22 cellular contexts compared by ENCODE assay signal in genomic region chr14:51859136-51859535, GRCh38. TPM values are rescaled to one million over a fixed set of nuclear protein-coding genes. Genes with fewer than 3 reads are reported as not detected.
A peak's percentile ranks its signal among the peaks of the same experiment; 100 is the strongest.
DNase-seq lines count a peak whose midpoint lies in the region; ATAC-seq and TF ChIP-seq lines count a peak whose summit lies in the region.
"Had no signal": no experiment of that assay in that cellular context is flagged by ENCODE, and none has a peak within 500 bp of the region (broad histone marks: within the 10 kb centered on the region; RNA-seq: fewer than 3 reads in every experiment).

No MANE protein-coding gene starts in this region.

- ATAC-seq in CD8-positive, alpha-beta T cell: no peak
- no peak for ATAC-seq in activated T-helper 17 cell treated with anti-CD3 and anti-CD28 coated beads, Interleukin-2, amount 50 U/mL, for 72 hours (replicated peaks)
- ATAC-seq in natural killer cell treated with Interleukin-12 subunit alpha and Interleukin-12 subunit beta and Interleukin-15 and Interleukin-18, amount 100 ng/mL, for 72 hours: no peak
- no peak for ATAC-seq in HG03342 (IDR thresholded peaks at IDR 0.05; ENCODE audit: unreplicated experiment)
- ATAC-seq: GM12878, K562, left colon, mucosa of descending colon had no signal

- no peaks in the 10 kb centered on the region for H3K9me3 Mint-ChIP-seq in T-helper 2 cell treated with Interferon-gamma antibody and Interleukin-4, amounts not matched to agents 5 μg/mL and 100 μg/mL, for 36 hours
- H3K9me3 Mint-ChIP-seq in CD8-positive, alpha-beta T cell: no peaks in the 10 kb centered on the region
- no peaks in the 10 kb centered on the region for H3K9me3 Mint-ChIP-seq in activated T-helper 17 cell treated with anti-CD3 and anti-CD28 coated beads, Interleukin-2, amount 50 U/mL, for 72 hours
- peaks cover 3% of the 10 kb centered on the region for H3K9me3 Mint-ChIP-seq in natural killer cell treated with Interleukin-12 subunit alpha and Interleukin-12 subunit beta and Interleukin-15 and Interleukin-18, amount 100 ng/mL, for 72 hours

- no peaks in the 10 kb centered on the region for H3K27me3 Mint-ChIP-seq in T-helper 2 cell treated with Interferon-gamma antibody and Interleukin-4, amounts not matched to agents 5 μg/mL and 100 μg/mL, for 36 hours (ENCODE audit: low read depth)
- H3K27me3 Mint-ChIP-seq in CD8-positive, alpha-beta T cell (ENCODE audit: low read depth): no peaks in the 10 kb centered on the region
- no peaks in the 10 kb centered on the region for H3K27me3 Mint-ChIP-seq in activated T-helper 17 cell treated with anti-CD3 and anti-CD28 coated beads, Interleukin-2, amount 50 U/mL, for 72 hours
- no peaks in the 10 kb centered on the region for H3K27me3 Mint-ChIP-seq in natural killer cell treated with Interleukin-12 subunit alpha and Interleukin-12 subunit beta and Interleukin-15 and Interleukin-18, amount 100 ng/mL, for 72 hours

- POLR2A ChIA-PET in CD8-positive, alpha-beta T cell (lab: Charles Lee): interaction anchor here (4.7 kb wide), 1 partner anchor 12 kb away, joined by 49 read pairs; no protein-coding TSS in a partner anchor

- H3K9me3 ChIP-seq in CD8-positive, alpha-beta T cell (ENCODE audit: low read length): no peaks in the 10 kb centered on the region
- H3K9me3 ChIP-seq: A549, mucosa of descending colon, stomach had no signal

- CTCF ChIA-PET in CD8-positive, alpha-beta T cell (lab: Charles Lee): interaction anchor here (7.3 kb wide), 1 partner anchor 120 kb away, joined by 40 read pairs; no protein-coding TSS in a partner anchor

- peak overlapping the region; percentile 97 for H3K4me3 Mint-ChIP-seq in T-helper 2 cell treated with Interferon-gamma antibody and Interleukin-4, amounts not matched to agents 5 μg/mL and 100 μg/mL, for 36 hours
- H3K4me3 Mint-ChIP-seq in CD8-positive, alpha-beta T cell: no peak overlapping the region
- no peak overlapping the region for H3K4me3 Mint-ChIP-seq in activated T-helper 17 cell treated with anti-CD3 and anti-CD28 coated beads, Interleukin-2, amount 50 U/mL, for 72 hours
- peak overlapping the region; percentile 16 for H3K4me3 Mint-ChIP-seq in natural killer cell treated with Interleukin-12 subunit alpha and Interleukin-12 subunit beta and Interleukin-15 and Interleukin-18, amount 100 ng/mL, for 72 hours

- no peaks in the 10 kb centered on the region for H3K27me3 ChIP-seq in CD8-positive, alpha-beta T cell (ENCODE audit: insufficient read depth, low read length)
- H3K27me3 ChIP-seq: cardiac muscle cell, stomach had no signal

- H3K4me1 Mint-ChIP-seq in T-helper 2 cell treated with Interferon-gamma antibody and Interleukin-4, amounts not matched to agents 5 μg/mL and 100 μg/mL, for 36 hours (ENCODE audit: low read depth): peaks cover 45% of the 10 kb centered on the region
- H3K4me1 Mint-ChIP-seq in CD8-positive, alpha-beta T cell (ENCODE audit: low read depth): peaks cover 56% of the 10 kb centered on the region
- H3K4me1 Mint-ChIP-seq in activated T-helper 17 cell treated with anti-CD3 and anti-CD28 coated beads, Interleukin-2, amount 50 U/mL, for 72 hours: peaks cover 22% of the 10 kb centered on the region
- peaks cover 41 to 50% of the 10 kb centered on the region in 2 donors for H3K4me1 Mint-ChIP-seq in natural killer cell treated with Interleukin-12 subunit alpha and Interleukin-12 subunit beta and Interleukin-15 and Interleukin-18, amount 100 ng/mL, for 72 hours (ENCODE audit: low read depth in 2 of 2)

- no peak for TF ChIP-seq CTCF in CD8-positive, alpha-beta T cell (IDR thresholded peaks at IDR 0.05)

- intact Hi-C loops in CD8-positive, alpha-beta T cell (cut with DNase I, micrococcal nuclease): no loop called here

- no peaks in the 10 kb centered on the region for H3K36me3 ChIP-seq in CD8-positive, alpha-beta T cell (ENCODE audit: insufficient read depth, low read length)
- H3K36me3 ChIP-seq: cardiac muscle cell, stomach had no signal

- peaks cover 11% of the 10 kb centered on the region for H3K36me3 Mint-ChIP-seq in T-helper 2 cell treated with Interferon-gamma antibody and Interleukin-4, amounts not matched to agents 5 μg/mL and 100 μg/mL, for 36 hours (ENCODE audit: low read depth)
- peaks cover 27% of the 10 kb centered on the region for H3K36me3 Mint-ChIP-seq in CD8-positive, alpha-beta T cell
- H3K36me3 Mint-ChIP-seq in activated T-helper 17 cell treated with anti-CD3 and anti-CD28 coated beads, Interleukin-2, amount 50 U/mL, for 72 hours (ENCODE audit: low read depth): peaks cover 35% of the 10 kb centered on the region
- H3K36me3 Mint-ChIP-seq in natural killer cell treated with Interleukin-12 subunit alpha and Interleukin-12 subunit beta and Interleukin-15 and Interleukin-18, amount 100 ng/mL, for 72 hours: peaks cover 24% of the 10 kb centered on the region

- no peak overlapping the region for H3K27ac Mint-ChIP-seq in T-helper 2 cell treated with Interferon-gamma antibody and Interleukin-4, amounts not matched to agents 5 μg/mL and 100 μg/mL, for 36 hours
- peak overlapping the region; percentile 95 for H3K27ac Mint-ChIP-seq in CD8-positive, alpha-beta T cell
- H3K27ac Mint-ChIP-seq in activated T-helper 17 cell treated with anti-CD3 and anti-CD28 coated beads, Interleukin-2, amount 50 U/mL, for 72 hours: peak overlapping the region; percentile 99
- no peak overlapping the region for H3K27ac Mint-ChIP-seq in natural killer cell treated with Interleukin-12 subunit alpha and Interleukin-12 subunit beta and Interleukin-15 and Interleukin-18, amount 100 ng/mL, for 72 hours

- H3K4me1 ChIP-seq in CD8-positive, alpha-beta T cell (ENCODE audit: insufficient read depth, low read length): peaks cover 40% of the 10 kb centered on the region

- no peak overlapping the region for H3K27ac ChIP-seq in CD8-positive, alpha-beta T cell (ENCODE audit: low read depth, low read length)
- H3K27ac ChIP-seq: cardiac muscle cell, HL-60 had no signal

- DNase-seq in T-helper 2 cell treated with Interferon-gamma antibody and Interleukin-4, amounts not matched to agents 5 μg/mL and 100 μg/mL, for 36 hours (ENCODE audit: low spot score): no peak
- DNase-seq in T-helper 2 cell (no peak), NCI-H526 treated with DMSO at 0.1 percent for 48 hours (lab: John Stamatoyannopoulos, UW) (no peak), NCI-H2081 (lab: John Stamatoyannopoulos, UW) (no peak)
- DNase-seq in CD8-positive, alpha-beta T cell: no peak
- no peak for DNase-seq in natural killer cell treated with Interleukin-12 subunit alpha and Interleukin-12 subunit beta and Interleukin-15 and Interleukin-18, amount 100 ng/mL, for 72 hours (ENCODE audit: low spot score)
- DNase-seq: activated CD4-positive, CD25-positive, alpha-beta regulatory T cell; effector CD8-positive, alpha-beta T cell; left colon; mucosa of descending colon; NCI-H1105 treated with DMSO at 0.1 percent for 48 hours; NCI-H748 treated with DMSO at 0.1 percent for 48 hours; posterior cingulate gyrus; small intestine; stomach had no signal

- H3K4me3 ChIP-seq in CD8-positive, alpha-beta T cell (ENCODE audit: low read depth, low read length): no peak overlapping the region
- H3K4me3 ChIP-seq: A549, cardiac muscle cell, GM12878, K562, mucosa of descending colon, stomach had no signal

RNA-seq across cellular contexts. Expression of gene GNG2, which starts 1.3 kb away (rescaled TPM):
- 100 to 1,000 TPM; 166 to 169 TPM for total RNA-seq in CD8-positive, alpha-beta T cell
- total RNA-seq in activated T-helper 17 cell treated with anti-CD3 and anti-CD28 coated beads, Interleukin-2, amount 50 U/mL, for 72 hours: 100 to 1,000 TPM in 1 of 2 donors, 10 to 100 TPM in 1; 99.1 to 132 TPM
- total RNA-seq in natural killer cell treated with Interleukin-12 subunit alpha and Interleukin-12 subunit beta and Interleukin-15 and Interleukin-18, amount 100 ng/mL, for 72 hours: 100 to 1,000 TPM; 293 to 495 TPM

Comparison
In these comparisons a context has a peak if more than half of its experiments do, and no peak if none do; other contexts are left out.
1. H3K27ac Mint-ChIP-seq: peak in CD8-positive, alpha-beta T cell (single experiment) and activated T-helper 17 cell treated with anti-CD3 and anti-CD28 coated beads, Interleukin-2, amount 50 U/mL, for 72 hours (single experiment); none in T-helper 2 cell treated with Interferon-gamma antibody and Interleukin-4, amounts not matched to agents 5 μg/mL and 100 μg/mL, for 36 hours (single experiment) and natural killer cell treated with Interleukin-12 subunit alpha and Interleukin-12 subunit beta and Interleukin-15 and Interleukin-18, amount 100 ng/mL, for 72 hours (0 of 2).
2. H3K4me3 Mint-ChIP-seq: peak in T-helper 2 cell treated with Interferon-gamma antibody and Interleukin-4, amounts not matched to agents 5 μg/mL and 100 μg/mL, for 36 hours (single experiment) and natural killer cell treated with Interleukin-12 subunit alpha and Interleukin-12 subunit beta and Interleukin-15 and Interleukin-18, amount 100 ng/mL, for 72 hours (single experiment); none in CD8-positive, alpha-beta T cell (single experiment) and activated T-helper 17 cell treated with anti-CD3 and anti-CD28 coated beads, Interleukin-2, amount 50 U/mL, for 72 hours (single experiment).